In the genomic region with DNA sequence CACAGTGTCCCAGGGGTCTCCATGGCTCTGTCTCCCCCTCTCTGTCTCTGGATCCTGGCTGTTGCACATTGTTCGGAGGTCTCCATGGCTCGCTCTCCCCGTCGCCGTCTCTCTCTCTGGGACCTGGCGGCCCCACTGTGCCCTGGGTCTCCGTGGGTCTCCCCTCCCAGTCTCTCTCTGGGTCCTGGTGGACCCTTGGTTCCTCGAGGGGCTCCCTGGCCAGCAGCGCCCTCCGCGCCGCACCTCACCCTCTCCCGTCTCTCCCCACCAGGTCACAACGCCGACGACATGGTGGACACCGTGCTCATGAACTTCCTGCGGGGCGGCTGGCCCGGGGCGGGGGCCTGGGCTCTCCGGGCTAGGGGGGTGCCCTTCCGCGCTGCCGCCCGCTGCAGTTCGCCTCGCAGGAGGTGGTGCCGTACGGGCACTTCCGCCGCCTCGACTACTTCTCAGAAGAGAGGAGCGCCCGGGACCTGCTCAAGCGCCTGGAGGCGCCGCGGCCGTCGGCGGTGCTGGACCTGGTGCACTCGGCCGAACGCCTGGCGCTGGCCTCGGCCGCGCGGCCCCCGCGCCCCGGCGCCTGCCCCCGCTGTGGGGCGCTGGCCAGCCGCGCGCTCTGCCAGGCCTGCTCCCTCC, we compare ENCODE assay signal across 15 cellular contexts.
DNase-seq lines count a peak whose midpoint lies in the region; ATAC-seq and TF ChIP-seq lines count a peak whose summit lies in the region.
"Had no signal": no experiment of that assay in that cellular context is flagged by ENCODE, and none has a peak within 500 bp of the region (broad histone marks: within the 10 kb centered on the region; RNA-seq: fewer than 3 reads in every experiment).

No MANE protein-coding gene starts in this region.

- in situ Hi-C loops in GM18951 (cut with MboI; ENCODE audit: low sequenced_read_pairs, unreplicated experiment) = no loop called here

- peaks cover 48% of the 10 kb centered on the region for H3K27me3 Mint-ChIP-seq in activated naive CD8-positive, alpha-beta T cell treated with anti-CD3 and anti-CD28 coated beads, Interleukin-2, amount 50 U/mL, for 24 hours
- H3K27me3 Mint-ChIP-seq in T-helper 2 cell treated with Interferon-gamma antibody and Interleukin-4, amounts not matched to agents 5 μg/mL and 100 μg/mL, for 36 hours (ENCODE audit: low read depth) = peaks cover 20% of the 10 kb centered on the region

- H3K4me3 Mint-ChIP-seq in activated naive CD8-positive, alpha-beta T cell treated with anti-CD3 and anti-CD28 coated beads, Interleukin-2, amount 50 U/mL, for 24 hours = no peak overlapping the region
- no peak overlapping the region for H3K4me3 Mint-ChIP-seq in T-helper 2 cell treated with Interferon-gamma antibody and Interleukin-4, amounts not matched to agents 5 μg/mL and 100 μg/mL, for 36 hours

- ATAC-seq in activated naive CD8-positive, alpha-beta T cell treated with anti-CD3 and anti-CD28 coated beads, Interleukin-2, amount 50 U/mL, for 24 hours = peak; percentile 50
- ATAC-seq in GM19455 (IDR thresholded peaks at IDR 0.05; ENCODE audit: unreplicated experiment) = no peak
- ATAC-seq: K562, Panc1 had no signal

- H3K27ac ChIP-seq in neutrophil = no peak overlapping the region
- H3K27ac ChIP-seq: BLaER1, parathyroid adenoma, VCaP had no signal

- H3K4me1 ChIP-seq in neutrophil (ENCODE audit: control insufficient read depth in 1 of 2, insufficient read depth in 1 of 2, low read depth in 1 of 2, low read length in 1 of 2) = peaks cover 0 to 9% of the 10 kb centered on the region in 2 experiments

- H3K36me3 ChIP-seq in neutrophil = no peaks in the 10 kb centered on the region
- H3K36me3 ChIP-seq: BLaER1 had no signal

- peaks cover 6% of the 10 kb centered on the region for H3K4me1 Mint-ChIP-seq in activated naive CD8-positive, alpha-beta T cell treated with anti-CD3 and anti-CD28 coated beads, Interleukin-2, amount 50 U/mL, for 24 hours
- no peaks in the 10 kb centered on the region for H3K4me1 Mint-ChIP-seq in T-helper 2 cell treated with Interferon-gamma antibody and Interleukin-4, amounts not matched to agents 5 μg/mL and 100 μg/mL, for 36 hours (ENCODE audit: low read depth)

- peaks cover 75% of the 10 kb centered on the region for H3K27me3 ChIP-seq in neutrophil
- H3K27me3 ChIP-seq: BLaER1 had no signal

- DNase-seq in GM12864 (ENCODE audit: low read depth) (no peak), DMS79 (lab: John Stamatoyannopoulos, UW) (no peak)
- no peak for DNase-seq in activated naive CD8-positive, alpha-beta T cell treated with anti-CD3 and anti-CD28 coated beads, Interleukin-2, amount 50 U/mL, for 24 hours
- no peak for DNase-seq in T-helper 2 cell treated with Interferon-gamma antibody and Interleukin-4, amounts not matched to agents 5 μg/mL and 100 μg/mL, for 36 hours (ENCODE audit: low spot score)
- DNase-seq: DMS153, kidney glomerular epithelial cell, NCI-H526 treated with DMSO at 0.1 percent for 48 hours had no signal

- no peak for TF ChIP-seq CTCF in GM12864 (IDR thresholded peaks at IDR 0.05; ENCODE audit: low read depth, low read length, missing control alignments)
- TF ChIP-seq CTCF in neutrophil (IDR thresholded peaks at IDR 0.05) = no peak

- H3K27ac Mint-ChIP-seq in activated naive CD8-positive, alpha-beta T cell treated with anti-CD3 and anti-CD28 coated beads, Interleukin-2, amount 50 U/mL, for 24 hours = no peak overlapping the region
- no peak overlapping the region for H3K27ac Mint-ChIP-seq in T-helper 2 cell treated with Interferon-gamma antibody and Interleukin-4, amounts not matched to agents 5 μg/mL and 100 μg/mL, for 36 hours

- H3K36me3 Mint-ChIP-seq in activated naive CD8-positive, alpha-beta T cell treated with anti-CD3 and anti-CD28 coated beads, Interleukin-2, amount 50 U/mL, for 24 hours (ENCODE audit: low read depth) = no peaks in the 10 kb centered on the region
- peaks cover 1% of the 10 kb centered on the region for H3K36me3 Mint-ChIP-seq in T-helper 2 cell treated with Interferon-gamma antibody and Interleukin-4, amounts not matched to agents 5 μg/mL and 100 μg/mL, for 36 hours (ENCODE audit: low read depth)

- H3K4me3 ChIP-seq in GM12864 (ENCODE audit: low read depth, low read length) (peak overlapping the region; percentile 22), neutrophil (ENCODE audit: low read depth in 1 of 2, low read length in 1 of 2) (peak overlapping the region; percentile 8 to 21)
- H3K4me3 ChIP-seq: BLaER1, K562 had no signal

- TF ChIP-seq POLR2A in GM18951 (IDR thresholded peaks at IDR 0.05; ENCODE audit: extremely low read depth, insufficient read depth, insufficient read length) = peak; percentile 15

- no peaks in the 10 kb centered on the region for H3K9me3 ChIP-seq in neutrophil

- no peaks in the 10 kb centered on the region for H3K9me3 Mint-ChIP-seq in activated naive CD8-positive, alpha-beta T cell treated with anti-CD3 and anti-CD28 coated beads, Interleukin-2, amount 50 U/mL, for 24 hours
- no peaks in the 10 kb centered on the region for H3K9me3 Mint-ChIP-seq in T-helper 2 cell treated with Interferon-gamma antibody and Interleukin-4, amounts not matched to agents 5 μg/mL and 100 μg/mL, for 36 hours
